In genomic region chr3:156307704-156308103, GRCh38 we compare ENCODE assay signal across 12 cellular contexts.
DNase-seq lines count a peak whose midpoint lies in the region; ATAC-seq and TF ChIP-seq lines count a peak whose summit lies in the region.
"Had no signal": no experiment of that assay in that cellular context is flagged by ENCODE, and none has a peak within 500 bp of the region (broad histone marks: within the 10 kb centered on the region; RNA-seq: fewer than 3 reads in every experiment).

No MANE protein-coding gene starts in this region.

- WGBS in transverse colon (ENCODE audit: low coverage in 1 of 2), 2 donors: 29 to 33% methylated on average over 3 to 4 of the region's 4 CpGs

- no peaks in the 10 kb centered on the region for H3K9me3 ChIP-seq in MG63
- no peaks in the 10 kb centered on the region for H3K9me3 ChIP-seq in transverse colon

- no peak for TF ChIP-seq POLR2A in transverse colon (IDR thresholded peaks at IDR 0.05)

- TF ChIP-seq CTCF in coronary artery (IDR thresholded peaks at IDR 0.05): no peak
- no peak for TF ChIP-seq CTCF in transverse colon (IDR thresholded peaks at IDR 0.05)

- H3K4me1 ChIP-seq in transverse colon: no peaks in the 10 kb centered on the region

- H3K4me3 ChIP-seq in MG63: no peak overlapping the region
- H3K4me3 ChIP-seq in coronary artery: no peak overlapping the region
- H3K4me3 ChIP-seq in transverse colon: no peak overlapping the region

- H3K36me3 ChIP-seq in MG63 (no peaks in the 10 kb centered on the region), transverse colon (no peaks in the 10 kb centered on the region)

- peak overlapping the region in 1 of 2 donors; percentile 38 for H3K27ac ChIP-seq in coronary artery
- no peak overlapping the region for H3K27ac ChIP-seq in transverse colon

- TF ChIP-seq EP300 in transverse colon (IDR thresholded peaks at IDR 0.05; ENCODE audit: low read depth): no peak

- no peak for ATAC-seq in GM21717 (IDR thresholded peaks at IDR 0.05; ENCODE audit: unreplicated experiment)
- no peak for ATAC-seq in GM21515 (IDR thresholded peaks at IDR 0.05; ENCODE audit: unreplicated experiment)
- ATAC-seq: activated naive CD8-positive, alpha-beta T cell treated with anti-CD3 and anti-CD28 coated beads, Interleukin-2, amount 50 U/mL, for 24 hours; stimulated activated memory B cell treated with anti-CD40 and anti-IgM and Interleukin-4, amounts not matched to agents 10 μg/mL and 1 μg/mL and 100 μg/mL, for 72 hours had no signal

- in situ Hi-C loops in transverse colon (cut with MboI; ENCODE audit: low pct_ligation_motif_present in 1 of 4, low pct_unique_long_range_greater_than_20kb in 1 of 4, low sequenced_read_pairs in 3 of 4): no loop called here

- intact Hi-C loops in transverse colon (cut with DNase I; ENCODE audit: low total_unique reads): no loop called here

- no peaks in the 10 kb centered on the region; the same call in none of the 2 replicates for H3K27me3 ChIP-seq in MG63
- H3K27me3 ChIP-seq in transverse colon: no peaks in the 10 kb centered on the region

- DNase-seq in MG63 (peak; percentile 43), coronary artery (ENCODE audit: low spot score) (peak; percentile 79), kidney tubule cell (ENCODE audit: low spot score) (peak; percentile 40), transverse colon (peak; percentile 50), NCI-H510A (lab: John Stamatoyannopoulos, UW) (no peak), NCI-H2029 treated with DMSO at 0.1 percent for 48 hours (lab: John Stamatoyannopoulos, UW) (no peak)
- DNase-seq: activated CD4-positive, alpha-beta memory T cell treated with anti-CD3 and anti-CD28 coated beads for 36 hours; activated naive CD8-positive, alpha-beta T cell treated with anti-CD3 and anti-CD28 coated beads, Interleukin-2, amount 50 U/mL, for 24 hours; NCI-H345 had no signal

Comparison
In these comparisons a context has a peak if more than half of its experiments do, and no peak if none do; other contexts are left out.
1. DNase-seq: peak in MG63 (single experiment), coronary artery (single experiment), kidney tubule cell (single experiment) and transverse colon (single experiment); none in NCI-H510A (single experiment) and NCI-H2029 treated with DMSO at 0.1 percent for 48 hours (single experiment).